ENCODE assay signal across 8 cellular contexts in genomic region chr11:73625690-73626318, GRCh38. TPM values are rescaled to one million over a fixed set of nuclear protein-coding genes. Genes with fewer than 3 reads are reported as not detected.
DNase-seq lines count a peak whose midpoint lies in the region; ATAC-seq and TF ChIP-seq lines count a peak whose summit lies in the region.

No MANE protein-coding gene starts in this region.

- no peaks in the 10 kb centered on the region for H3K9me3 ChIP-seq in right atrium auricular region

- no peak overlapping the region for H3K4me3 ChIP-seq in right atrium auricular region

- peak; percentile 92 for ATAC-seq in sciatic nerve
- no peak for ATAC-seq in HG02571 (IDR thresholded peaks at IDR 0.05; ENCODE audit: unreplicated experiment)
- ATAC-seq in HG03571 (IDR thresholded peaks at IDR 0.05; ENCODE audit: unreplicated experiment): no peak

- peak; percentile 72 for DNase-seq in NCI-H2029 (lab: John Stamatoyannopoulos, UW)
- DNase-seq in T-helper 22 cell (ENCODE audit: low read depth): peak; percentile 32
- peak in 57 of 58 donors; percentile 6 to 87 (median 60) for DNase-seq in anterior cingulate cortex (lab: John Stamatoyannopoulos, UW)
- peak; percentile 88 for DNase-seq in right atrium auricular region (ENCODE audit: low spot score)
- peak; percentile 84 for DNase-seq in sciatic nerve (ENCODE audit: low spot score)

- intact Hi-C loops in sciatic nerve (cut with DNase I): loop anchor here (5.0 kb wide), 1 partner anchor 36 kb away; no protein-coding TSS in a partner anchor

- TF ChIP-seq CTCF in GM12874 (IDR thresholded peaks at IDR 0.05; ENCODE audit: insufficient read depth, low read depth, low read length) (peak; percentile 85), right atrium auricular region (IDR thresholded peaks at IDR 0.05) (peak; percentile 84 to 93)

- no peaks in the 10 kb centered on the region for H3K4me1 ChIP-seq in right atrium auricular region

- H3K27ac ChIP-seq in right atrium auricular region: no peak overlapping the region

- H3K36me3 ChIP-seq in right atrium auricular region: no peaks in the 10 kb centered on the region

- no peaks in the 10 kb centered on the region for H3K27me3 ChIP-seq in right atrium auricular region

RNA-seq across cellular contexts. Expression of gene PLEKHB1, which starts 20.6 kb away (rescaled TPM):
- total RNA-seq in right atrium auricular region (10 to 100 TPM; 13.0 to 23.8 TPM), sciatic nerve (370 TPM)

RNA-seq across cellular contexts. Expression of gene FAM168A, which starts 27.9 kb away (rescaled TPM):
- total RNA-seq in right atrium auricular region: 10 to 100 TPM; 30.9 to 40.8 TPM
- 52.2 TPM for total RNA-seq in sciatic nerve

Comparison
In these comparisons a context has a peak if more than half of its experiments do, and no peak if none do; other contexts are left out.
1. DNase-seq: peak in every context shown above with its lines; median percentile 88 in right atrium auricular region; 84 in sciatic nerve; 72 in NCI-H2029; 60 in anterior cingulate cortex; 32 in T-helper 22 cell.
2. RNA of gene PLEKHB1, which starts 20.6 kb away (total RNA-seq): 370 TPM in sciatic nerve (single experiment); 13.0 to 23.8 TPM in right atrium auricular region; every median in the first group is over 10 times any median in the second.